In genomic region chrX:154548028-154548316, GRCh38 we compare ENCODE assay signal across 8 cellular contexts. TPM values are rescaled to one million over a fixed set of nuclear protein-coding genes. Genes with fewer than 3 reads are reported as not detected.
DNase-seq lines count a peak whose midpoint lies in the region; ATAC-seq, FAIRE-seq and TF ChIP-seq lines count a peak whose summit lies in the region.

No MANE protein-coding gene starts in this region.

- peak overlapping the region; percentile 31 for H2AK5ac ChIP-seq in IMR-90 (ENCODE audit: low read depth, low read length)

- H3K36me3 ChIP-seq in ACC112 (ENCODE audit: insufficient read depth, low read length), result no peaks in the 10 kb centered on the region; the same call in 1 of the 2 replicates
- peaks cover 20% of the 10 kb centered on the region for H3K36me3 ChIP-seq in IMR-90 (ENCODE audit: control insufficient read depth, insufficient read depth, low read length)
- peaks cover 5% of the 10 kb centered on the region for H3K36me3 ChIP-seq in mammary epithelial cell (ENCODE audit: insufficient read depth, low read length)
- H3K36me3 ChIP-seq in mucosa of descending colon (ENCODE audit: low read depth), result no peaks in the 10 kb centered on the region

- H3K23ac ChIP-seq in IMR-90 (ENCODE audit: low read depth, low read length), result peak overlapping the region; percentile 68

- peak overlapping the region; percentile 82 for H4K91ac ChIP-seq in IMR-90 (ENCODE audit: insufficient read depth, low read depth, low read length)

- peak; percentile 26 for DNase-seq in IMR-90
- no peak for DNase-seq in mammary epithelial cell
- no peak for DNase-seq in mucosa of descending colon
- DNase-seq in NCI-H2107 treated with DMSO at 0.1 percent for 48 hours (lab: John Stamatoyannopoulos, UW; ENCODE audit: unreplicated experiment), result no peak
- no peak for DNase-seq in inferior parietal cortex (ENCODE audit: extremely low spot score)
- DNase-seq in D721Med (ENCODE audit: insufficient read length, low spot score), result no peak
- no peak for DNase-seq in NCI-H2171 treated with DMSO at 0.1 percent for 48 hours (lab: John Stamatoyannopoulos, UW)

- H2AK9ac ChIP-seq in IMR-90 (replicated peaks; ENCODE audit: low read depth, low read length, poor library complexity), result peak overlapping the region; percentile 59

- peak overlapping the region; percentile 94 for H3K9ac ChIP-seq in IMR-90 (ENCODE audit: low read depth, low read length)
- peak overlapping the region; percentile 96 for H3K9ac ChIP-seq in mammary epithelial cell (ENCODE audit: insufficient read depth, low read length)

- peak overlapping the region; percentile 88 for H2BK120ac ChIP-seq in IMR-90 (ENCODE audit: low read depth, low read length)

- no peak for TF ChIP-seq CTCF in IMR-90 (conservative IDR thresholded peaks at IDR 0.05; ENCODE audit: low read depth, low read length)
- TF ChIP-seq CTCF in mammary epithelial cell (conservative IDR thresholded peaks at IDR 0.05 in 1 of 2, IDR thresholded peaks at IDR 0.05 in 1 of 2; ENCODE audit: extremely low read depth in 1 of 2, insufficient read depth in 1 of 2, low read depth in 1 of 2, low read length in 2 of 2), result no peak
- TF ChIP-seq CTCF in mucosa of descending colon (IDR thresholded peaks at IDR 0.05), result no peak
- no peak for TF ChIP-seq CTCF in D721Med (IDR thresholded peaks at IDR 0.05; ENCODE audit: insufficient read depth, missing control alignments)

- no peak for TF ChIP-seq RAD21 in IMR-90 (IDR thresholded peaks at IDR 0.05; ENCODE audit: low read length)

- peaks cover 6% of the 10 kb centered on the region; the same call in 1 of the 2 replicates for H3K9me1 ChIP-seq in IMR-90 (ENCODE audit: insufficient read depth, low read length)

- H3K79me1 ChIP-seq in IMR-90 (ENCODE audit: low read depth in 1 of 2, low read length in 2 of 2), result peaks cover 5 to 46% of the 10 kb centered on the region in 2 experiments; a peak in 2 of 4 replicates

- peak overlapping the region; percentile 43; the same call in 1 of the 2 replicates for H3K18ac ChIP-seq in IMR-90 (ENCODE audit: low read depth, low read length)

- H4K8ac ChIP-seq in IMR-90 (ENCODE audit: low read depth in 2 of 2, low read length in 2 of 2), result peak overlapping the region; percentile 42 to 88

- H3K4me2 ChIP-seq in IMR-90 (ENCODE audit: low read depth, low read length), result peak overlapping the region; percentile 62
- H3K4me2 ChIP-seq in mammary epithelial cell (ENCODE audit: insufficient read depth, low read depth, low read length), result peak overlapping the region; percentile 72

- H3K9me3 ChIP-seq in IMR-90 (ENCODE audit: control insufficient read depth, insufficient read depth, low read length) (no peaks in the 10 kb centered on the region), mammary epithelial cell (replicated peaks; ENCODE audit: insufficient read depth, low read length) (no peaks in the 10 kb centered on the region), mucosa of descending colon (no peaks in the 10 kb centered on the region)

- H3K4me3 ChIP-seq in ACC112 (ENCODE audit: low read depth, low read length), result peak overlapping the region; percentile 84
- H3K4me3 ChIP-seq in IMR-90 (ENCODE audit: insufficient read depth, low read depth, low read length), result peak overlapping the region; percentile 94
- H3K4me3 ChIP-seq in mammary epithelial cell (replicated peaks in 1 of 3; ENCODE audit: insufficient read depth in 1 of 3, low read depth in 2 of 3, low read length in 3 of 3), result peak overlapping the region; percentile 56 to 76 (median 56)
- H3K4me3 ChIP-seq in mucosa of descending colon, result peak overlapping the region; percentile 36

- in situ Hi-C loops in IMR-90 (cut with MboI; ENCODE audit: low sequenced_read_pairs), result loop anchor here (25.0 kb wide), 1 partner anchor 1586 kb away; no protein-coding TSS in a partner anchor
- in situ Hi-C loops in mammary epithelial cell (cut with MboI; ENCODE audit: low sequenced_read_pairs in 2 of 2), result no loop called here

- H4K5ac ChIP-seq in IMR-90 (ENCODE audit: low read depth, low read length), result peak overlapping the region; percentile 44

- peak overlapping the region; percentile 95 for H3K4ac ChIP-seq in IMR-90 (ENCODE audit: low read depth, low read length)

- H3K79me2 ChIP-seq in ACC112 (ENCODE audit: control insufficient read depth, insufficient read depth, low read length, unreplicated experiment) (peaks cover 58% of the 10 kb centered on the region), mammary epithelial cell (ENCODE audit: insufficient read depth, low read length) (peaks cover 71% of the 10 kb centered on the region)

- H2BK15ac ChIP-seq in IMR-90 (ENCODE audit: low read depth, low read length), result peak overlapping the region; percentile 40; the same call in 1 of the 3 replicates

- H3K27ac ChIP-seq in ACC112 (ENCODE audit: low read depth, low read length), result peak overlapping the region; percentile 90
- peak overlapping the region; percentile 97 for H3K27ac ChIP-seq in IMR-90 (ENCODE audit: insufficient read depth, low read length)
- H3K27ac ChIP-seq in mammary epithelial cell (ENCODE audit: insufficient read depth, low read depth, low read length), result peak overlapping the region; percentile 77

- TF ChIP-seq POLR2A in IMR-90 (IDR thresholded peaks at IDR 0.05; ENCODE audit: low read depth, low read length), result no peak

- CTCF ChIA-PET in IMR-90 (lab: Yijun Ruan, JAX) (no interaction called here), mammary epithelial cell (lab: Charles Lee; ENCODE audit: low non-redundant PET) (no interaction called here)

- intact Hi-C loops in IMR-90 (cut with micrococcal nuclease) (no loop called here), mammary epithelial cell (cut with micrococcal nuclease) (no loop called here), mucosa of descending colon (cut with DNase I, micrococcal nuclease) (no loop called here)

- H2AFZ ChIP-seq in ACC112 (ENCODE audit: low read length, unreplicated experiment) (no peak overlapping the region), IMR-90 (replicated peaks; ENCODE audit: low read length, poor library complexity) (peak overlapping the region; percentile 67), mammary epithelial cell (ENCODE audit: low read depth, low read length) (peak overlapping the region; percentile 77)

- peak overlapping the region; percentile 92 for H3K56ac ChIP-seq in IMR-90 (ENCODE audit: extremely low read depth, insufficient read depth, low read length)

- H3K27me3 ChIP-seq in ACC112 (ENCODE audit: insufficient read depth, low read length) (no peaks in the 10 kb centered on the region), IMR-90 (ENCODE audit: control insufficient read depth, insufficient read depth, low read length) (no peaks in the 10 kb centered on the region), mammary epithelial cell (ENCODE audit: insufficient read depth, low read length) (no peaks in the 10 kb centered on the region)

- no peak for FAIRE-seq in D721Med (lab: Jason Lieb, UNC)

- peak overlapping the region; percentile 92 for H2BK5ac ChIP-seq in IMR-90 (ENCODE audit: low read depth, low read length, poor library complexity, severe bottlenecking)

- peak overlapping the region; percentile 58 for H3K14ac ChIP-seq in IMR-90 (replicated peaks; ENCODE audit: low read depth, low read length)

- H2BK20ac ChIP-seq in IMR-90 (ENCODE audit: low read depth, low read length), result peak overlapping the region; percentile 33

- 22% methylated on average over 5 of the region's 9 CpGs; no CpG with 5 or more reads in 1 of the 2 experiments for WGBS in IMR-90 (ENCODE audit: extremely low coverage in 2 of 2, insufficient read length in 1 of 2), 2 experiments
- 26% methylated on average over 9 of the region's 9 CpGs for WGBS in mammary epithelial cell (ENCODE audit: low coverage, missing lambda C conversion rate)

- no peak for ATAC-seq in IMR-90 (ENCODE audit: low read depth)
- ATAC-seq in mucosa of descending colon, result no peak

- POLR2A ChIA-PET in IMR-90 (lab: Charles Lee; ENCODE audit: unreplicated experiment), result no interaction called here

- peaks cover 9% of the 10 kb centered on the region; the same call in 1 of the 2 replicates for H4K20me1 ChIP-seq in IMR-90 (ENCODE audit: insufficient read depth, low read length)
- H4K20me1 ChIP-seq in mammary epithelial cell (ENCODE audit: insufficient read depth, low read length), result no peaks in the 10 kb centered on the region

- H3K4me1 ChIP-seq in ACC112 (ENCODE audit: control insufficient read depth, insufficient read depth, low read length, unreplicated experiment) (peaks cover 24% of the 10 kb centered on the region), IMR-90 (ENCODE audit: control insufficient read depth, insufficient read depth, low read length) (peaks cover 5% of the 10 kb centered on the region; the same call in 1 of the 2 replicates), mammary epithelial cell (ENCODE audit: insufficient read depth, low read length) (peaks cover 15% of the 10 kb centered on the region), mucosa of descending colon (ENCODE audit: low read depth) (no peaks in the 10 kb centered on the region)

- BruUV-seq in IMR-90 (replicated peaks; lab: Mats Ljungman, UMichigan), result no TSS peak
- BruUV-seq in mammary epithelial cell (replicated peaks; lab: Mats Ljungman, UMichigan), result no TSS peak

- dilution Hi-C loops in IMR-90 (cut with HindIII; ENCODE audit: low sequenced_read_pairs, unreplicated experiment) (no loop called here), mammary epithelial cell (cut with HindIII; ENCODE audit: low sequenced_read_pairs) (no loop called here)

RNA-seq across cellular contexts. Expression of gene IKBKG, which starts 0.6 kb away (rescaled TPM):
- 13.9 and 16.5 TPM in 2 replicates for total RNA-seq in IMR-90 (2012; rRNA removed)
- polyA plus RNA-seq in IMR-90 (2012; rRNA removed), result 38.2 and 41.3 TPM in 2 replicates
- polyA plus RNA-seq in IMR-90 (2012; cell fraction: cytosol; rRNA removed), result 61.0 and 68.3 TPM in 2 replicates
- 60.9 and 124 TPM in 2 replicates for polyA plus RNA-seq in IMR-90 (2012; cell fraction: nucleus; rRNA removed; ENCODE audit: low replicate concordance)
- 10 to 100 TPM; 11.2 to 31.4 TPM for total RNA-seq in mammary epithelial cell
- 27.0 TPM for polyA plus RNA-seq in mammary epithelial cell
- 12.4 TPM for polyA minus RNA-seq in mammary epithelial cell
- total RNA-seq in mucosa of descending colon, result 10 to 100 TPM; 26.7 to 36.3 (median 30.3) TPM

RNA-seq across cellular contexts. Expression of gene G6PD, which starts 1.3 kb away (rescaled TPM):
- total RNA-seq in IMR-90 (2012; rRNA removed) (60.0 and 77.1 TPM in 2 replicates), mammary epithelial cell (100 to 1,000 TPM in 1 of 2 donors, 10 to 100 TPM in 1; 77.2 to 124 TPM), mucosa of descending colon (10 to 100 TPM; 28.0 to 34.4 (median 33.9) TPM)
- polyA plus RNA-seq in IMR-90 (2012; rRNA removed) (174 and 213 TPM in 2 replicates), mammary epithelial cell (150 TPM)
- polyA plus RNA-seq in IMR-90 (2012; cell fraction: cytosol; rRNA removed), result 127 and 234 TPM in 2 replicates
- 185 and 431 TPM in 2 replicates for polyA plus RNA-seq in IMR-90 (2012; cell fraction: nucleus; rRNA removed; ENCODE audit: low replicate concordance)
- polyA minus RNA-seq in mammary epithelial cell, result 115 TPM

RNA-seq across cellular contexts. Expression of gene FAM3A, which starts 31.9 kb away (rescaled TPM):
- total RNA-seq in IMR-90 (2012; rRNA removed) (14.0 and 15.0 TPM in 2 replicates), mammary epithelial cell (10 to 100 TPM; 24.3 to 41.4 TPM), mucosa of descending colon (10 to 100 TPM; 52.5 to 75.6 (median 64.8) TPM)
- polyA plus RNA-seq in IMR-90 (2012; rRNA removed) (47.2 and 52.0 TPM in 2 replicates), mammary epithelial cell (29.2 TPM)
- 35.3 and 65.1 TPM in 2 replicates for polyA plus RNA-seq in IMR-90 (2012; cell fraction: cytosol; rRNA removed)
- polyA plus RNA-seq in IMR-90 (2012; cell fraction: nucleus; rRNA removed; ENCODE audit: low replicate concordance), result 99.5 and 206 TPM in 2 replicates
- 9.1 TPM for polyA minus RNA-seq in mammary epithelial cell

RNA-seq across cellular contexts. Expression of gene CTAG1A, which starts 37.0 kb away (rescaled TPM):
- total RNA-seq in IMR-90 (2012; rRNA removed) (not detected in 2 replicates), mammary epithelial cell (not detected), mucosa of descending colon (not detected)
- polyA plus RNA-seq in IMR-90 (2012; rRNA removed) (not detected in 2 replicates), mammary epithelial cell (not detected)
- polyA plus RNA-seq in IMR-90 (2012; cell fraction: cytosol; rRNA removed), result not detected in 2 replicates
- polyA plus RNA-seq in IMR-90 (2012; cell fraction: nucleus; rRNA removed; ENCODE audit: low replicate concordance), result 0.08 TPM in 1 of 2 replicates, not detected in the other
- polyA minus RNA-seq in mammary epithelial cell, result not detected

RNA-seq across cellular contexts. Expression of gene SLC10A3, which starts 57.5 kb away (rescaled TPM):
- total RNA-seq in IMR-90 (2012; rRNA removed) (15.2 and 16.1 TPM in 2 replicates), mammary epithelial cell (10 to 100 TPM; 27.2 to 29.6 TPM), mucosa of descending colon (10 to 100 TPM; 26.2 to 30.6 (median 28.0) TPM)
- polyA plus RNA-seq in IMR-90 (2012; rRNA removed) (24.6 and 26.9 TPM in 2 replicates), mammary epithelial cell (29.3 TPM)
- 12.0 and 39.4 TPM in 2 replicates for polyA plus RNA-seq in IMR-90 (2012; cell fraction: cytosol; rRNA removed)
- 12.8 and 26.1 TPM in 2 replicates for polyA plus RNA-seq in IMR-90 (2012; cell fraction: nucleus; rRNA removed; ENCODE audit: low replicate concordance)
- 20.1 TPM for polyA minus RNA-seq in mammary epithelial cell

Comparison
In these comparisons a context has a peak if more than half of its experiments do, and no peak if none do; other contexts are left out.
1. H3K4me3 ChIP-seq: peak in every context shown above with its lines; median percentile 94 in IMR-90; 84 in ACC112; 56 in mammary epithelial cell; 36 in mucosa of descending colon.